In the genomic region with DNA sequence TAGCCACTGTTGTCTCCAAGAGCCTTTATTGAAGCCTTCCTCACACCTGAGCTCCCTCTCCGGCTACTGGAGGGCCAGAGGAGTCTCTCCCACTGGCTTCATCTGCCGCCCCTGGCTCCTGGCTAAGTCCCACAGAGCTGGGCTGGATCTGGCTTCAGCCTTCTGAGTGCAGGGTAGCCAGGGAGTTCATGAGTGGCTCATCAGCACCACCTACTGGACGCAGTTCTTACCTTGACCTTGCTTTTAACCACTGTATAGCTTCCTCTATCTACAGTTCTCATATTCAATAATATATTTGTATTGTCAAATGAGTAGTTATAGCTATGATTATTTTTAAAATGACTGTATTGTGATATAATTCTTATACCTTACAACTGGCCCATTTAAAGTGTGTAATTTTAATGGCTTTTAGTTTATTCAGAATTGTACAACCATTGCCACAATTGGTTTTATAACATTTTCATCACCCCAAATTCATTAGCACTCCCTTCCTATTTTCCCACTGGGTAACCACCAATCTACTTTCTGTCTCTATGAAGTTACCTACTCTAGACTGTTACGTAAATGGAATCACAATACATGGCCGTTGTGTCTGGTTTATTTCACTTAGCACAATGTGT, we compare ENCODE assay signal across 8 cellular contexts. TPM values are rescaled to one million over a fixed set of nuclear protein-coding genes. Genes with fewer than 3 reads are reported as not detected.
DNase-seq lines count a peak whose midpoint lies in the region; ATAC-seq and TF ChIP-seq lines count a peak whose summit lies in the region.

No MANE protein-coding gene starts in this region.

- DNase-seq in NCI-H1105 (lab: John Stamatoyannopoulos, UW) (peak; percentile 84), SKM-1 treated with dmso at 0.1 percent for 144 hours (lab: John Stamatoyannopoulos, UW; ENCODE audit: unreplicated experiment) (peak; percentile 77), Right ventricle myocardium superior (peak; percentile 79), prostate gland (ENCODE audit: low spot score) (peak; percentile 86), cerebellar nuclear complex (lab: John Stamatoyannopoulos, UW) (no peak)
- peak; percentile 69 for DNase-seq in activated naive CD8-positive, alpha-beta T cell treated with anti-CD3 and anti-CD28 coated beads, Interleukin-2, amount 10 ng/mL, durations not matched to agents 7 days and 5 days

- no peaks in the 10 kb centered on the region for H3K9me3 ChIP-seq in prostate gland

- no peak for TF ChIP-seq POLR2A in prostate gland (IDR thresholded peaks at IDR 0.05)

- H3K4me3 ChIP-seq in prostate gland, result no peak overlapping the region

- H3K27ac Mint-ChIP-seq in activated naive CD8-positive, alpha-beta T cell treated with anti-CD3 and anti-CD28 coated beads, Interleukin-2, amount 10 ng/mL, durations not matched to agents 7 days and 5 days, result no peak overlapping the region

- POLR2A ChIA-PET in activated naive CD8-positive, alpha-beta T cell treated with anti-CD3 and anti-CD28 coated beads, Interleukin-2, amount 10 ng/mL, durations not matched to agents 7 days and 5 days (lab: Charles Lee), result interaction anchor here (0.6 kb wide), 2 partner anchors 52 to 56 kb away, joined by 3 read pairs; no protein-coding TSS in a partner anchor

- no peaks in the 10 kb centered on the region for H3K27me3 ChIP-seq in prostate gland (replicated peaks; ENCODE audit: insufficient read depth)

- intact Hi-C loops in Right ventricle myocardium superior (cut with DNase I) (loop anchor here (2.0 to 5.0 kb wide), 3 partner anchors 60 to 353 kb away; no protein-coding TSS in a partner anchor), prostate gland (cut with DNase I) (loop anchor here (5.0 to 10.0 kb wide), 3 partner anchors 57 to 357 kb away; a partner anchor contains a TSS)

- H3K27me3 Mint-ChIP-seq in activated naive CD8-positive, alpha-beta T cell treated with anti-CD3 and anti-CD28 coated beads, Interleukin-2, amount 10 ng/mL, durations not matched to agents 7 days and 5 days, result peaks cover 5% of the 10 kb centered on the region

- H3K36me3 ChIP-seq in prostate gland, result no peaks in the 10 kb centered on the region

- ATAC-seq in HG02642 (IDR thresholded peaks at IDR 0.05; ENCODE audit: poor library complexity, unreplicated experiment) (peak; percentile 99), Right ventricle myocardium superior (ENCODE audit: poor library complexity) (peak; percentile 98)
- ATAC-seq in activated naive CD8-positive, alpha-beta T cell treated with anti-CD3 and anti-CD28 coated beads, Interleukin-2, amount 10 ng/mL, durations not matched to agents 7 days and 5 days (ENCODE audit: low read depth), result peak; percentile 100

- H3K4me1 Mint-ChIP-seq in activated naive CD8-positive, alpha-beta T cell treated with anti-CD3 and anti-CD28 coated beads, Interleukin-2, amount 10 ng/mL, durations not matched to agents 7 days and 5 days, result peaks cover 3% of the 10 kb centered on the region

- peak; percentile 73 for TF ChIP-seq CTCF in GM12874 (IDR thresholded peaks at IDR 0.05; ENCODE audit: insufficient read depth, low read depth, low read length)
- peak; percentile 44 to 84 (median 81) for TF ChIP-seq CTCF in prostate gland (IDR thresholded peaks at IDR 0.05)

- H3K27ac ChIP-seq in prostate gland, result no peak overlapping the region

- WGBS in prostate gland, result 19% methylated on average over 5 of the region's 5 CpGs

- H3K9me3 Mint-ChIP-seq in activated naive CD8-positive, alpha-beta T cell treated with anti-CD3 and anti-CD28 coated beads, Interleukin-2, amount 10 ng/mL, durations not matched to agents 7 days and 5 days, result peaks cover 8% of the 10 kb centered on the region

- peaks cover 8% of the 10 kb centered on the region for H3K36me3 Mint-ChIP-seq in activated naive CD8-positive, alpha-beta T cell treated with anti-CD3 and anti-CD28 coated beads, Interleukin-2, amount 10 ng/mL, durations not matched to agents 7 days and 5 days

- no peak overlapping the region for H3K4me3 Mint-ChIP-seq in activated naive CD8-positive, alpha-beta T cell treated with anti-CD3 and anti-CD28 coated beads, Interleukin-2, amount 10 ng/mL, durations not matched to agents 7 days and 5 days

- no peaks in the 10 kb centered on the region for H3K4me1 ChIP-seq in prostate gland (replicated peaks)

RNA-seq across cellular contexts. Expression of a gene that starts 17.7 kb away (rescaled TPM):
- not detected for total RNA-seq in activated naive CD8-positive, alpha-beta T cell treated with anti-CD3 and anti-CD28 coated beads, Interleukin-2, amount 10 ng/mL, durations not matched to agents 7 days and 5 days
- total RNA-seq in Right ventricle myocardium superior (not detected), prostate gland (not detected)

RNA-seq across cellular contexts. Expression of a gene that starts 45.6 kb away (rescaled TPM):
- 10 to 100 TPM; 16.9 to 17.1 TPM for total RNA-seq in activated naive CD8-positive, alpha-beta T cell treated with anti-CD3 and anti-CD28 coated beads, Interleukin-2, amount 10 ng/mL, durations not matched to agents 7 days and 5 days
- 9.6 TPM for total RNA-seq in Right ventricle myocardium superior
- 10 to 100 TPM; 11.7 to 22.2 TPM for total RNA-seq in prostate gland

RNA-seq across cellular contexts. Expression of a gene that starts 55.9 kb away (rescaled TPM):
- total RNA-seq in activated naive CD8-positive, alpha-beta T cell treated with anti-CD3 and anti-CD28 coated beads, Interleukin-2, amount 10 ng/mL, durations not matched to agents 7 days and 5 days, result 100 to 1,000 TPM; 147 to 148 TPM
- 54.5 TPM for total RNA-seq in Right ventricle myocardium superior
- total RNA-seq in prostate gland, result 100 to 1,000 TPM; 144 to 294 TPM

Comparison
In these comparisons a context has a peak if more than half of its experiments do, and no peak if none do; other contexts are left out.
1. DNase-seq: peak in NCI-H1105 (single experiment), SKM-1 treated with dmso at 0.1 percent for 144 hours (single experiment), activated naive CD8-positive, alpha-beta T cell treated with anti-CD3 and anti-CD28 coated beads, Interleukin-2, amount 10 ng/mL, durations not matched to agents 7 days and 5 days (single experiment), Right ventricle myocardium superior (single experiment) and prostate gland (single experiment); none in cerebellar nuclear complex (0 of 2).
2. Peak in every context shown above with its lines, with median percentiles within 50 percentile points of each other: ATAC-seq.